In the genomic region with DNA sequence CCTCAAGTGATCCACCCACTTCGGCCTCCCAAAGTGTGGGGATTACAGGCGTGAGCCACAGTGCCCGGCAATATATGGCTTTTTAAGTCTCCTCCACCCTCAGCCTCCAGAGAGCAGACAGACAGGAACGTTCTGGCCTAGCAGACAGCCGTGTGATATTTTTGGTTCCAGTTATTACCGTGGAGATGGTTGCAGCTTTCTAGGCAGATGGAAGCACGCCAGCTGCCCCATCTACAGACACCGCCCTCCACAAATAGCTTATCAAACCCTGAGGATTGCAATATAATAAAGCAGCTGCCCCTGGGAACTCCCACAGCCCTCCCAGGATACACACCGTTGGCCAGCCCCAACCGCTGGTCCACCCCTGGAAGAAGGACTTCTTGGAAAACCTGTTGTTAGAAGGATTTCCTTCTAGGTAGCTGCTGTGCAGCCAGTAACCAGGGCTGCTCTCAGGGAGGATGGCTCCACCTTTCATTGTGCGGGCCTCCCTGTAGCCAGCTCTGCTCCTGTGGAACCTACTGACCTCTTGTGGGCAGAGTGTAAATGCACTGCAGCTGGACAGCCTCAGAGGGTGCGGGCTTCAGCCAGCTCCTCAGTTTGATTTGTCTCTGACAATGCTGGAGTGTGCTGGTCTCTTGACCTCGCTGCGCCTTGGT, we compare ENCODE assay signal across 2 cellular contexts.
TF ChIP-seq lines count a peak whose summit lies in the region.

No MANE protein-coding gene starts in this region.

TF ChIP-seq in IMR-90, 13 proteins besides CTCF, POLR2A, EP300 and RAD21:
- TF ChIP-seq RCOR1 (IDR thresholded peaks at IDR 0.05; ENCODE audit: insufficient replicate concordance, low read length) (no peak), SMC3 (IDR thresholded peaks at IDR 0.05; ENCODE audit: low read depth, low read length) (peak; percentile 76)
- TF ChIP-seq, protein P1, sequence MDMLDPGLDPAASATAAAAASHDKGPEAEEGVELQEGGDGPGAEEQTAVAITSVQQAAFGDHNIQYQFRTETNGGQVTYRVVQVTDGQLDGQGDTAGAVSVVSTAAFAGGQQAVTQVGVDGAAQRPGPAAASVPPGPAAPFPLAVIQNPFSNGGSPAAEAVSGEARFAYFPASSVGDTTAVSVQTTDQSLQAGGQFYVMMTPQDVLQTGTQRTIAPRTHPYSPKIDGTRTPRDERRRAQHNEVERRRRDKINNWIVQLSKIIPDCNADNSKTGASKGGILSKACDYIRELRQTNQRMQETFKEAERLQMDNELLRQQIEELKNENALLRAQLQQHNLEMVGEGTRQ (IDR thresholded peaks at IDR 0.05; ENCODE audit: low read depth, low read length), result no peak

TF ChIP-seq in liver, 16 proteins besides CTCF, POLR2A, EP300 and RAD21:
- TF ChIP-seq, protein P2, sequence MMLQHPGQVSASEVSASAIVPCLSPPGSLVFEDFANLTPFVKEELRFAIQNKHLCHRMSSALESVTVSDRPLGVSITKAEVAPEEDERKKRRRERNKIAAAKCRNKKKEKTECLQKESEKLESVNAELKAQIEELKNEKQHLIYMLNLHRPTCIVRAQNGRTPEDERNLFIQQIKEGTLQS (IDR thresholded peaks at IDR 0.05), result no peak
